8 cellular contexts compared by ENCODE assay signal in genomic region chr5:116576043-116576713, GRCh38. TPM values are rescaled to one million over a fixed set of nuclear protein-coding genes. Genes with fewer than 3 reads are reported as not detected.
A peak's percentile ranks its signal among the peaks of the same experiment; 100 is the strongest.
DNase-seq lines count a peak whose midpoint lies in the region; ATAC-seq, FAIRE-seq and TF ChIP-seq lines count a peak whose summit lies in the region.

No MANE protein-coding gene starts in this region.

- H2BK120ac ChIP-seq in H1 (replicated peaks; ENCODE audit: low read depth, low read length): peak overlapping the region; percentile 97

- peak overlapping the region; percentile 98 for H2BK12ac ChIP-seq in H1 (ENCODE audit: low read depth, low read length)

- H3K4me1 ChIP-seq in DND-41 (ENCODE audit: insufficient read depth, low read length): no peaks in the 10 kb centered on the region
- peaks cover 0 to 7% (median 3%) of the 10 kb centered on the region in 4 experiments; a peak in 4 of 7 replicates for H3K4me1 ChIP-seq in H1 (replicated peaks in 1 of 4; ENCODE audit: control insufficient read depth in 3 of 4, insufficient read depth in 4 of 4, low read length in 3 of 4)

- peak overlapping the region; percentile 99 for H3K4ac ChIP-seq in H1 (replicated peaks; ENCODE audit: insufficient read length, low read depth, low read length)

- H3K9me3 ChIP-seq in DND-41 (ENCODE audit: insufficient read depth, low read length, severe bottlenecking) (peaks cover 15% of the 10 kb centered on the region), SU-DHL-6 (ENCODE audit: insufficient read depth, low read length) (no peaks in the 10 kb centered on the region), H1 (ENCODE audit: insufficient read depth in 2 of 2, low read depth in 1 of 2, low read length in 1 of 2) (no peaks in the 10 kb centered on the region)

- H3K14ac ChIP-seq in H1 (ENCODE audit: insufficient read length): no peak overlapping the region

- H3F3A ChIP-seq in SU-DHL-6 (ENCODE audit: insufficient read depth): no peaks in the 10 kb centered on the region

- H4K5ac ChIP-seq in H1 (ENCODE audit: insufficient read length, low read depth, low read length): peak overlapping the region; percentile 75

- no peak for TF ChIP-seq EP300 in H1 (IDR thresholded peaks at IDR 0.05; ENCODE audit: borderline replicate concordance in 1 of 2, low read depth in 2 of 2, low read length in 2 of 2)

- H3K79me2 ChIP-seq in DND-41 (ENCODE audit: insufficient read depth, low read length) (no peaks in the 10 kb centered on the region), SU-DHL-6 (ENCODE audit: insufficient read depth, low read length) (no peaks in the 10 kb centered on the region), H1 (ENCODE audit: control insufficient read depth in 1 of 2, insufficient read depth in 2 of 2, low read length in 2 of 2) (peaks cover 31 to 39% of the 10 kb centered on the region in 2 experiments)

- intact Hi-C loops in lower leg skin (cut with DNase I; ENCODE audit: low total_unique reads): no loop called here

- CTCF ChIA-PET in H1 (lab: Charles Lee; ENCODE audit: partially characterized antibody): interaction anchor here (0.6 to 2.4 kb wide), 35 partner anchors 8 to 878 kb away, joined by 3 to 13 read pairs (median 4); no protein-coding TSS in a partner anchor

- peak in 1 of 2 experiments; percentile 56 for TF ChIP-seq POLR2A in H1 (IDR thresholded peaks at IDR 0.05; ENCODE audit: control extremely low read depth in 1 of 2, low read depth in 2 of 2, low read length in 2 of 2)
- TF ChIP-seq POLR2A in lower leg skin (IDR thresholded peaks at IDR 0.05): no peak

- no peak overlapping the region for H3K4me3 ChIP-seq in DND-41 (ENCODE audit: low read depth in 1 of 2, low read length in 2 of 2)
- no peak overlapping the region for H3K4me3 ChIP-seq in SU-DHL-6 (ENCODE audit: insufficient read depth, low read length, poor library complexity, severe bottlenecking)
- H3K4me3 ChIP-seq in H1 (ENCODE audit: extremely low read depth in 1 of 4, insufficient read depth in 2 of 4, low read depth in 3 of 4, low read length in 4 of 4): peak overlapping the region; percentile 86 to 97 (median 90)
- H3K4me3 ChIP-seq in lower leg skin (ENCODE audit: low read depth, poor library complexity, severe bottlenecking): peak overlapping the region; percentile 9

- no peak for ATAC-seq in DND-41 (ENCODE audit: insufficient read depth, low read depth)
- peak; percentile 29 for ATAC-seq in GM19438 (IDR thresholded peaks at IDR 0.05; ENCODE audit: low read depth, unreplicated experiment)
- ATAC-seq in HG03442 (IDR thresholded peaks at IDR 0.05; ENCODE audit: unreplicated experiment): peak; percentile 31
- no peak for ATAC-seq in stimulated activated naive CD8-positive, alpha-beta T cell treated with anti-CD3 and anti-CD28 coated beads, Interleukin-15, Interleukin-2, amounts not matched to agents 100 U/mL and 50 U/mL, for 24 hours

- no peak overlapping the region for H2AFZ ChIP-seq in DND-41 (ENCODE audit: low read depth, low read length)
- peak overlapping the region; percentile 45 for H2AFZ ChIP-seq in SU-DHL-6 (ENCODE audit: low read depth, low read length, severe bottlenecking)
- H2AFZ ChIP-seq in H1 (ENCODE audit: low read length): no peak overlapping the region

- no peak overlapping the region for H3K23ac ChIP-seq in H1 (ENCODE audit: insufficient read length)

- TF ChIP-seq RAD21 in H1 (IDR thresholded peaks at IDR 0.05 in 1 of 2, conservative IDR thresholded peaks at IDR 0.05 in 1 of 2; ENCODE audit: low read depth in 2 of 2, low read length in 2 of 2): peak; percentile 94 to 95

- H3K23me2 ChIP-seq in H1 (ENCODE audit: low read depth, low read length): peaks cover 9% of the 10 kb centered on the region

- H3K18ac ChIP-seq in H1 (ENCODE audit: extremely low read depth, low read length): peak overlapping the region; percentile 94

- peak overlapping the region; percentile 78 for H3K56ac ChIP-seq in H1 (replicated peaks; ENCODE audit: insufficient read length, low read depth, low read length)

- no peak overlapping the region for H3K27ac ChIP-seq in DND-41 (ENCODE audit: low read length)
- no peak overlapping the region for H3K27ac ChIP-seq in SU-DHL-6 (ENCODE audit: low read depth, low read length)
- peak overlapping the region; percentile 71 for H3K27ac ChIP-seq in H1 (ENCODE audit: low read depth, low read length)

- no peak overlapping the region for H3K4me2 ChIP-seq in DND-41 (ENCODE audit: insufficient read depth, low read length)
- H3K4me2 ChIP-seq in SU-DHL-6 (ENCODE audit: low read depth, low read length, poor library complexity, severe bottlenecking): peak overlapping the region; percentile 45
- H3K4me2 ChIP-seq in H1 (ENCODE audit: insufficient read depth in 1 of 2, low read depth in 2 of 2, low read length in 2 of 2): peak overlapping the region; percentile 75 to 80

- POLR2A ChIA-PET in H1 (lab: Charles Lee; ENCODE audit: partially characterized antibody): interaction anchor here (0.7 to 2.1 kb wide), 15 partner anchors 8 to 374 kb away, joined by 3 to 19 read pairs (median 5); no protein-coding TSS in a partner anchor

- TF ChIP-seq CTCF in DND-41 (IDR thresholded peaks at IDR 0.05; ENCODE audit: borderline replicate concordance, extremely low read depth, low read length, poor library complexity, severe bottlenecking) (peak; percentile 37), SU-DHL-6 (IDR thresholded peaks at IDR 0.05; ENCODE audit: insufficient read depth, low read length, poor library complexity, severe bottlenecking) (peak; percentile 59), H1 (IDR thresholded peaks at IDR 0.05; ENCODE audit: control extremely low read depth in 1 of 3, insufficient read depth in 1 of 3, low read depth in 1 of 3, low read length in 3 of 3) (peak; percentile 81 to 88 (median 83)), lower leg skin (IDR thresholded peaks at IDR 0.05) (no peak)

- H2BK20ac ChIP-seq in H1 (ENCODE audit: low read length): peak overlapping the region; percentile 66; the same call in 1 of the 2 replicates

- H4K20me1 ChIP-seq in DND-41 (ENCODE audit: insufficient read depth, low read length) (no peaks in the 10 kb centered on the region), SU-DHL-6 (ENCODE audit: low read depth, low read length) (no peaks in the 10 kb centered on the region), H1 (replicated peaks in 1 of 2; ENCODE audit: control insufficient read depth in 1 of 2, insufficient read depth in 2 of 2, low read length in 2 of 2) (peaks cover 8 to 15% of the 10 kb centered on the region in 2 experiments)

- H3K27me3 ChIP-seq in DND-41 (ENCODE audit: insufficient read depth, low read length, poor library complexity): peaks cover 3% of the 10 kb centered on the region
- H3K27me3 ChIP-seq in SU-DHL-6 (ENCODE audit: low read length): no peaks in the 10 kb centered on the region
- H3K27me3 ChIP-seq in H1 (replicated peaks in 1 of 4; ENCODE audit: control insufficient read depth in 3 of 4, extremely low read depth in 1 of 4, insufficient read depth in 3 of 4, low read length in 3 of 4): no peaks in the 10 kb centered on the region

- H2BK5ac ChIP-seq in H1 (ENCODE audit: low read depth, low read length): peak overlapping the region; percentile 96

- no peaks in the 10 kb centered on the region for H3K36me3 ChIP-seq in DND-41 (ENCODE audit: insufficient read depth, low read length)
- H3K36me3 ChIP-seq in SU-DHL-6 (ENCODE audit: low read length): no peaks in the 10 kb centered on the region
- H3K36me3 ChIP-seq in H1 (ENCODE audit: control insufficient read depth in 2 of 4, insufficient read depth in 4 of 4, low read length in 3 of 4): peaks cover 0 to 18% (median 0%) of the 10 kb centered on the region in 4 experiments; a peak in 1 of 8 replicates

- H4K91ac ChIP-seq in H1 (replicated peaks; ENCODE audit: insufficient read length, low read length): peak overlapping the region; percentile 98

- H3K9ac ChIP-seq in DND-41 (ENCODE audit: low read depth, low read length): no peak overlapping the region
- no peak overlapping the region for H3K9ac ChIP-seq in SU-DHL-6 (ENCODE audit: low read length)
- H3K9ac ChIP-seq in H1 (replicated peaks in 1 of 4; ENCODE audit: extremely low read depth in 1 of 4, low read depth in 3 of 4, low read length in 3 of 4): peak overlapping the region; percentile 36 to 67 (median 60)

- H3K79me1 ChIP-seq in H1 (ENCODE audit: low read depth, low read length): no peaks in the 10 kb centered on the region; the same call in 1 of the 2 replicates

- FAIRE-seq in H1 (lab: Jason Lieb, UNC): peak; percentile 84

- no peak overlapping the region for H2BK15ac ChIP-seq in H1 (ENCODE audit: low read length)

- H4K8ac ChIP-seq in H1 (ENCODE audit: extremely low read depth, insufficient read depth, low read length): peak overlapping the region; percentile 85

- 1% methylated on average over 39 of the region's 44 CpGs; no CpG with 5 or more reads in 1 of the 2 experiments for WGBS in H1 (ENCODE audit: extremely low coverage in 1 of 2, insufficient coverage in 1 of 2, insufficient read length in 1 of 2, insufficient replicate concordance in 2 of 2, low coverage in 1 of 2, low lambda C conversion rate in 2 of 2, missing lambda C conversion rate in 1 of 2), 2 experiments
- WGBS in lower leg skin, 2 donors: 4 to 18% methylated on average over 21 to 35 of the region's 44 CpGs

- DNase-seq in DND-41 (no peak), H1 (ENCODE audit: low read depth in 1 of 2, low spot score in 2 of 2) (peak; percentile 83 to 91), lower leg skin (ENCODE audit: low spot score in 2 of 2) (peak; percentile 27 to 92), NCI-H2107 treated with DMSO at 0.1 percent for 48 hours (lab: John Stamatoyannopoulos, UW; ENCODE audit: unreplicated experiment) (no peak)
- peak; percentile 62 for DNase-seq in stimulated activated naive CD8-positive, alpha-beta T cell treated with anti-CD3 and anti-CD28 coated beads, Interleukin-15, Interleukin-2, amounts not matched to agents 100 U/mL and 50 U/mL, for 24 hours

- no peaks in the 10 kb centered on the region for H3K9me2 ChIP-seq in SU-DHL-6 (replicated peaks; ENCODE audit: insufficient read depth, low read length)

- no peak overlapping the region for H2AK5ac ChIP-seq in H1 (ENCODE audit: low read depth, low read length)

TF ChIP-seq in H1, 55 proteins besides CTCF, POLR2A, EP300 and RAD21 (continues in another document):
- TF ChIP-seq RXRA (IDR thresholded peaks at IDR 0.05; ENCODE audit: insufficient read depth, low read depth, low read length) (no peak), FOSL1 (IDR thresholded peaks at IDR 0.05; ENCODE audit: insufficient read depth, low read depth, low read length) (no peak), TAF1 (IDR thresholded peaks at IDR 0.05; ENCODE audit: low read depth, low read length) (peak; percentile 3; the same call in 1 of the 2 replicates)

RNA-seq across cellular contexts. Expression of gene SEMA6A, which starts 1.6 kb away (rescaled TPM):
- total RNA-seq in H1 (2021; fragmentation: NEBNext Ultra II Directional; extraction: Animal tissue kit (Norgen Biotek cat#: 25700)): 260 and 277 TPM in 2 replicates
- polyA plus RNA-seq in H1 (2011; rRNA removed): 78.3 and 122 TPM in 2 replicates
- 94.2 TPM for polyA plus RNA-seq in H1 (2011; cell fraction: cytosol; rRNA removed)
- polyA plus RNA-seq in H1 (2011; cell fraction: nucleus; rRNA removed): 201 TPM
- polyA plus RNA-seq in H1 (2012, experiment 1 of 2): 134 to 170 TPM (median 158 TPM) in 4 replicates
- 17.8 TPM for polyA plus RNA-seq in H1 (2012, experiment 2 of 2)
- polyA plus RNA-seq in H1 (2013, experiment 1 of 2): 452 TPM
- polyA plus RNA-seq in H1 (2013, experiment 2 of 2): 483 TPM
- 166 and 205 TPM in 2 replicates for polyA minus RNA-seq in H1 (2011; rRNA and poly(A)+ RNA removed)
- polyA minus RNA-seq in H1 (2011; cell fraction: cytosol; rRNA and poly(A)+ RNA removed): 219 TPM
- 424 TPM for polyA minus RNA-seq in H1 (2011; cell fraction: nucleus; rRNA and poly(A)+ RNA removed)
- 10 to 100 TPM in 2 of 4 donors, 1 to 10 TPM in 2; 7.0 to 21.8 (median 10.1) TPM for total RNA-seq in lower leg skin

Comparison
In these comparisons a context has a peak if more than half of its experiments do, and no peak if none do; other contexts are left out.
1. ATAC-seq: peak in GM19438 (single experiment) and HG03442 (single experiment); none in DND-41 (single experiment) and stimulated activated naive CD8-positive, alpha-beta T cell treated with anti-CD3 and anti-CD28 coated beads, Interleukin-15, Interleukin-2, amounts not matched to agents 100 U/mL and 50 U/mL, for 24 hours (single experiment).
2. DNase-seq: peak in H1 (2 of 2), lower leg skin (2 of 2) and stimulated activated naive CD8-positive, alpha-beta T cell treated with anti-CD3 and anti-CD28 coated beads, Interleukin-15, Interleukin-2, amounts not matched to agents 100 U/mL and 50 U/mL, for 24 hours (single experiment); none in DND-41 (single experiment) and NCI-H2107 treated with DMSO at 0.1 percent for 48 hours (single experiment).
3. H3K4me3 ChIP-seq: peak in H1 (4 of 4) and lower leg skin (single experiment); none in DND-41 (0 of 2) and SU-DHL-6 (single experiment).
4. H3K9ac ChIP-seq: peak in H1 (4 of 4); none in DND-41 (single experiment) and SU-DHL-6 (single experiment).
5. CTCF ChIP-seq: peak in DND-41 (single experiment), SU-DHL-6 (single experiment) and H1 (3 of 3); none in lower leg skin (0 of 3).
6. RNA of gene SEMA6A, which starts 1.6 kb away (total RNA-seq): 260 to 277 TPM in H1; 7.0 to 21.8 TPM in lower leg skin; every median in the first group is over 10 times any median in the second.